Comparison of ENCODE assay signal across 3 cellular contexts in the genomic region with DNA sequence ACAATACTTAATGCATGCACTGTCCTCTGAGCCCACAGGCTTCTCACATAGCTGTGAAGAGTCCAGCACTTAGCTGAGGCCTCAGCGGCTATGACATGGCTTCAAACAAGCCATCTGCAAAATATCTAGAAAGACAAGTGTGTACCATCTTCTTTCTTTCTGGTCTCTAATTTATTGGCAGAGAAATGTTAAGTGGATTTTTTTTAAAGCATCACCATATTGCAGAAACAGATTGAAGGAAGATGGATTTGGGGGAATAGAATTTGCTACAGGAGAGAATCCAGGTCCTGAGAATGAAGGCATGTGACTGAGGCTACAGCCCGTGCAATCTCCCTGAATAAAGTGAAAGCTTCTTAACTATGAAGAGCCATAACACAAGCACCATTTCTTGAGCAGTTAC.
"Had no signal": no experiment of that assay in that cellular context is flagged by ENCODE, and none has a peak within 500 bp of the region (broad histone marks: within the 10 kb centered on the region; RNA-seq: fewer than 3 reads in every experiment).

No MANE protein-coding gene starts in this region.

- ATAC-seq: GM12878 had no signal

- DNase-seq: GDM1, GF-D8 had no signal
